In genomic region chr2:206533977-206534376, GRCh38 we compare ENCODE assay signal across 22 cellular contexts.
DNase-seq lines count a peak whose midpoint lies in the region; ATAC-seq, FAIRE-seq and TF ChIP-seq lines count a peak whose summit lies in the region.
"Had no signal": no experiment of that assay in that cellular context is flagged by ENCODE, and none has a peak within 500 bp of the region (broad histone marks: within the 10 kb centered on the region; RNA-seq: fewer than 3 reads in every experiment).

No MANE protein-coding gene starts in this region.

- 0% methylated on average over 1 of the region's 1 CpG for WGBS in GM12878 (ENCODE audit: insufficient coverage, insufficient replicate concordance, low lambda C conversion rate, missing lambda C conversion rate)

- no peak for TF ChIP-seq POLR2A in GM12878 (IDR thresholded peaks at IDR 0.05; ENCODE audit: low read depth, low read length)

- H2AFZ ChIP-seq in GM12878 (ENCODE audit: control insufficient read depth, low read depth, low read length) = no peak overlapping the region
- H2AFZ ChIP-seq: GM23338 had no signal

- FAIRE-seq in GM12878 (lab: Jason Lieb, UNC) (no peak), D721Med (lab: Jason Lieb, UNC) (no peak)
- FAIRE-seq: A549, GM19239 had no signal

- no peak overlapping the region for H3K27ac ChIP-seq in GM12878 (ENCODE audit: control insufficient read depth, insufficient read depth)
- H3K27ac ChIP-seq: A549, BLaER1 had no signal

- H3K27me3 ChIP-seq in GM12878 (replicated peaks in 1 of 2; ENCODE audit: control insufficient read depth in 2 of 2, insufficient read depth in 2 of 2, low read length in 1 of 2) = no peaks in the 10 kb centered on the region
- H3K27me3 ChIP-seq: BLaER1 had no signal

- H3K36me3 ChIP-seq in GM12878 (ENCODE audit: control insufficient read depth in 2 of 2, insufficient read depth in 2 of 2, low read length in 1 of 2) = no peaks in the 10 kb centered on the region
- H3K36me3 ChIP-seq: BLaER1 had no signal

- CTCF ChIA-PET in GM12878 (lab: Yijun Ruan, JAX) = interaction anchor here (1.5 kb wide), 1 partner anchor 25 kb away, joined by 3 read pairs; no protein-coding TSS in a partner anchor

- TF ChIP-seq RAD21 in GM12878 (IDR thresholded peaks at IDR 0.05; ENCODE audit: insufficient read depth, low read depth, low read length) = no peak

- no peaks in the 10 kb centered on the region for H3K79me2 ChIP-seq in GM12878 (ENCODE audit: control insufficient read depth, insufficient read depth, low read length)

- intact Hi-C loops in GM12878 (cut with micrococcal nuclease; ENCODE audit: unreplicated experiment) = no loop called here

- H3K4me2 ChIP-seq in GM12878 (ENCODE audit: control insufficient read depth, insufficient read depth) = no peak overlapping the region
- H3K4me2 ChIP-seq: A549, BLaER1, GM23338 had no signal

- SMC1A ChIA-PET in GM12878 (lab: Charles Lee; ENCODE audit: uncharacterized antibody, unreplicated experiment) = no interaction called here

- H3K4me3 ChIP-seq in GM12878 (no peak overlapping the region), foreskin fibroblast (ENCODE audit: low read depth in 1 of 2, low read length in 2 of 2) (no peak overlapping the region)
- H3K4me3 ChIP-seq: A549, BLaER1, GM23338 had no signal

- no peaks in the 10 kb centered on the region for H3K9me3 ChIP-seq in GM12878 (replicated peaks; ENCODE audit: control insufficient read depth, insufficient read depth, low read length)
- H3K9me3 ChIP-seq: A549, BLaER1 had no signal

- H3K9ac ChIP-seq in GM12878 (ENCODE audit: control insufficient read depth, insufficient read depth, low read length) = no peak overlapping the region
- H3K9ac ChIP-seq: BLaER1 had no signal

- TF ChIP-seq CTCF in GM12878 (IDR thresholded peaks at IDR 0.05 in 2 of 3, conservative IDR thresholded peaks at IDR 0.05 in 1 of 3; ENCODE audit: control insufficient read depth in 2 of 3, extremely low read depth in 1 of 3, insufficient read depth in 1 of 3, low read depth in 3 of 3, low read length in 3 of 3) (no peak), foreskin fibroblast (IDR thresholded peaks at IDR 0.05; ENCODE audit: low read depth, low read length) (no peak), D721Med (IDR thresholded peaks at IDR 0.05; ENCODE audit: insufficient read depth, missing control alignments) (no peak)

- BruUV-seq in GM12878 (replicated peaks; lab: Mats Ljungman, UMichigan) = no TSS peak

- H3K4me1 ChIP-seq in GM12878 (ENCODE audit: control insufficient read depth, insufficient read depth, low read length) = no peaks in the 10 kb centered on the region
- H3K4me1 ChIP-seq: A549 had no signal

- DNase-seq in GM12878 (ENCODE audit: low read depth, low spot score) = no peak
- DNase-seq in GM03348 (ENCODE audit: low spot score) = no peak
- DNase-seq in foreskin fibroblast = no peak
- no peak for DNase-seq in D721Med (ENCODE audit: insufficient read length, low spot score)
- DNase-seq: CD4-positive, alpha-beta memory T cell; DMS79; HCEC 1CT; NCI-H1105 treated with DMSO at 0.1 percent for 48 hours; NCI-H1694 treated with DMSO at 0.1 percent for 48 hours; NCI-H510A; NCI-H82; SHP77 treated with DMSO at 0.1 percent for 48 hours; T-cell had no signal

- no peaks in the 10 kb centered on the region for H4K20me1 ChIP-seq in GM12878 (ENCODE audit: control insufficient read depth, insufficient read depth)
- H4K20me1 ChIP-seq: BLaER1 had no signal

- RAD21 ChIA-PET in GM12878 (lab: Charles Lee; ENCODE audit: unreplicated experiment) = interaction anchor here (0.6 to 2.0 kb wide), 2 partner anchors 62 to 70 kb away, joined by 3 to 4 read pairs; no protein-coding TSS in a partner anchor

- no peak for TF ChIP-seq EP300 in GM12878 (IDR thresholded peaks at IDR 0.05; ENCODE audit: borderline replicate concordance in 1 of 2, control insufficient read depth in 1 of 2, low read depth in 2 of 2, low read length in 2 of 2)

- ATAC-seq in GM19328 (IDR thresholded peaks at IDR 0.05; ENCODE audit: unreplicated experiment) = peak; percentile 57
- ATAC-seq in GM21723 (IDR thresholded peaks at IDR 0.05; ENCODE audit: unreplicated experiment) = peak; percentile 61
- ATAC-seq in HG03354 (IDR thresholded peaks at IDR 0.05; ENCODE audit: poor library complexity, severe bottlenecking, unreplicated experiment) = peak; percentile 64
- ATAC-seq in GM12878 = peak; percentile 54
- no peak for ATAC-seq in activated CD4-positive, CD25-positive, alpha-beta regulatory T cell treated with anti-CD3 and anti-CD28 coated beads, Interleukin-2, amount 50 U/mL, for 24 hours
- ATAC-seq: A549, GM23338, SK-N-SH treated with all-trans-retinoic acid at 6 μM for 48 hours, T-cell had no signal

- POLR2A ChIA-PET in GM12878 (lab: Charles Lee) = interaction anchor here (1.0 kb wide), 1 partner anchor 82 kb away, joined by 3 read pairs; no protein-coding TSS in a partner anchor

- in situ Hi-C loops in GM12878 (cut with MboI) = no loop called here

TF ChIP-seq in GM12878, 131 proteins besides CTCF, POLR2A, EP300 and RAD21:
- peak; percentile 78 for TF ChIP-seq RUNX3 (IDR thresholded peaks at IDR 0.05; ENCODE audit: low read length)
- no peak for TF ChIP-seq POLR2AphosphoS2 (IDR thresholded peaks at IDR 0.05; ENCODE audit: low read depth, low read length)
- TF ChIP-seq MEF2A (IDR thresholded peaks at IDR 0.05; ENCODE audit: insufficient read depth, low read depth, low read length) = 0 out of 2 replicates have a peak, but pooled peaks have one; percentile 42
TF ChIP-seq in GM12878: peak in this region for 2.

Comparison
In these comparisons a context has a peak if more than half of its experiments do, and no peak if none do; other contexts are left out.
1. ATAC-seq: peak in GM19328 (single experiment), GM21723 (single experiment), HG03354 (single experiment) and GM12878 (single experiment); none in activated CD4-positive, CD25-positive, alpha-beta regulatory T cell treated with anti-CD3 and anti-CD28 coated beads, Interleukin-2, amount 50 U/mL, for 24 hours (0 of 2).